In genomic region chr14:61474671-61475070, GRCh38 we compare ENCODE assay signal across 10 cellular contexts.
DNase-seq lines count a peak whose midpoint lies in the region; ATAC-seq and TF ChIP-seq lines count a peak whose summit lies in the region.
"Had no signal": no experiment of that assay in that cellular context is flagged by ENCODE, and none has a peak within 500 bp of the region (broad histone marks: within the 10 kb centered on the region; RNA-seq: fewer than 3 reads in every experiment).

No MANE protein-coding gene starts in this region.

- H3K4me3 Mint-ChIP-seq in CD8-positive, alpha-beta T cell = no peak overlapping the region
- H3K4me3 Mint-ChIP-seq in activated naive CD8-positive, alpha-beta T cell = peak overlapping the region; percentile 46
- H3K4me3 Mint-ChIP-seq in naive B cell = peak overlapping the region in 4 of 8 donors; percentile 7 to 50 (median 27)
- H3K4me3 Mint-ChIP-seq: neural crest cell had no signal

- peaks cover 93% of the 10 kb centered on the region for H3K4me1 Mint-ChIP-seq in CD8-positive, alpha-beta T cell (ENCODE audit: low read depth)
- peaks cover 95% of the 10 kb centered on the region for H3K4me1 Mint-ChIP-seq in activated naive CD8-positive, alpha-beta T cell (ENCODE audit: low read depth)
- H3K4me1 Mint-ChIP-seq in naive B cell = peaks cover 75 to 95% (median 89%) of the 10 kb centered on the region in 3 donors

- no peaks in the 10 kb centered on the region for H3K9me3 Mint-ChIP-seq in CD8-positive, alpha-beta T cell
- peaks cover 3% of the 10 kb centered on the region for H3K9me3 Mint-ChIP-seq in activated naive CD8-positive, alpha-beta T cell (ENCODE audit: low read depth)
- peaks cover 0 to 2% (median 0%) of the 10 kb centered on the region in 7 donors for H3K9me3 Mint-ChIP-seq in naive B cell
- H3K9me3 Mint-ChIP-seq: neural crest cell had no signal

- no peak for ATAC-seq in CD8-positive, alpha-beta T cell
- no peak for ATAC-seq in naive B cell (ENCODE audit: low read depth in 2 of 2)
- no peak for ATAC-seq in HG02981 (IDR thresholded peaks at IDR 0.05; ENCODE audit: unreplicated experiment)
- ATAC-seq in GM18520 (IDR thresholded peaks at IDR 0.05; ENCODE audit: unreplicated experiment) = no peak

- peak overlapping the region; percentile 97 for H3K27ac Mint-ChIP-seq in CD8-positive, alpha-beta T cell
- H3K27ac Mint-ChIP-seq in activated naive CD8-positive, alpha-beta T cell = peak overlapping the region; percentile 97
- H3K27ac Mint-ChIP-seq in naive B cell = peak overlapping the region; percentile 89 to 99 (median 92)

- no peak overlapping the region for H3K4me3 ChIP-seq in ACC112 (ENCODE audit: low read depth, low read length)
- no peak overlapping the region for H3K4me3 ChIP-seq in CD8-positive, alpha-beta T cell (ENCODE audit: low read depth, low read length)
- H3K4me3 ChIP-seq: SK-N-MC had no signal

- H3K27ac ChIP-seq in ACC112 (ENCODE audit: low read depth, low read length) = peak overlapping the region; percentile 99
- peak overlapping the region; percentile 5 for H3K27ac ChIP-seq in CD8-positive, alpha-beta T cell (ENCODE audit: low read depth, low read length)
- H3K27ac ChIP-seq: SK-N-MC had no signal

- no peak for TF ChIP-seq CTCF in CD8-positive, alpha-beta T cell (IDR thresholded peaks at IDR 0.05)

- no peaks in the 10 kb centered on the region for H3K27me3 Mint-ChIP-seq in CD8-positive, alpha-beta T cell (ENCODE audit: low read depth)
- no peaks in the 10 kb centered on the region for H3K27me3 Mint-ChIP-seq in activated naive CD8-positive, alpha-beta T cell
- no peaks in the 10 kb centered on the region for H3K27me3 Mint-ChIP-seq in naive B cell

- POLR2A ChIA-PET in CD8-positive, alpha-beta T cell (lab: Charles Lee) = no interaction called here

- no peaks in the 10 kb centered on the region for H3K36me3 ChIP-seq in ACC112 (ENCODE audit: insufficient read depth, low read length)
- H3K36me3 ChIP-seq in CD8-positive, alpha-beta T cell (ENCODE audit: insufficient read depth, low read length) = peaks cover 6% of the 10 kb centered on the region

- peaks cover 86% of the 10 kb centered on the region for H3K4me1 ChIP-seq in ACC112 (ENCODE audit: control insufficient read depth, insufficient read depth, low read length, unreplicated experiment)
- H3K4me1 ChIP-seq in CD8-positive, alpha-beta T cell (ENCODE audit: insufficient read depth, low read length) = peaks cover 95% of the 10 kb centered on the region

- peak in 1 of 7 experiments; percentile 32 for DNase-seq in CD8-positive, alpha-beta T cell
- DNase-seq in naive B cell (no peak), mucosa of gallbladder (ENCODE audit: low spot score) (no peak), NCI-H1930 (lab: John Stamatoyannopoulos, UW) (no peak)

- intact Hi-C loops in CD8-positive, alpha-beta T cell (cut with DNase I, micrococcal nuclease) = no loop called here

- H3K27me3 ChIP-seq in ACC112 (ENCODE audit: insufficient read depth, low read length) = no peaks in the 10 kb centered on the region
- no peaks in the 10 kb centered on the region for H3K27me3 ChIP-seq in CD8-positive, alpha-beta T cell (ENCODE audit: insufficient read depth, low read length)

- H3K9me3 ChIP-seq in CD8-positive, alpha-beta T cell (ENCODE audit: low read length) = no peaks in the 10 kb centered on the region

- CTCF ChIA-PET in CD8-positive, alpha-beta T cell (lab: Charles Lee) = interaction anchor here (0.9 to 5.2 kb wide), 13 partner anchors 13 to 363 kb away, joined by 3 to 25 read pairs (median 5); no protein-coding TSS in a partner anchor

- no peak overlapping the region for H2AFZ ChIP-seq in ACC112 (ENCODE audit: low read length, unreplicated experiment)

- H3K79me2 ChIP-seq in ACC112 (ENCODE audit: control insufficient read depth, insufficient read depth, low read length, unreplicated experiment) = peaks cover 69% of the 10 kb centered on the region

- peaks cover 62% of the 10 kb centered on the region for H3K36me3 Mint-ChIP-seq in CD8-positive, alpha-beta T cell
- H3K36me3 Mint-ChIP-seq in activated naive CD8-positive, alpha-beta T cell = peaks cover 7% of the 10 kb centered on the region
- H3K36me3 Mint-ChIP-seq in naive B cell = no peaks in the 10 kb centered on the region
